In the genomic region with DNA sequence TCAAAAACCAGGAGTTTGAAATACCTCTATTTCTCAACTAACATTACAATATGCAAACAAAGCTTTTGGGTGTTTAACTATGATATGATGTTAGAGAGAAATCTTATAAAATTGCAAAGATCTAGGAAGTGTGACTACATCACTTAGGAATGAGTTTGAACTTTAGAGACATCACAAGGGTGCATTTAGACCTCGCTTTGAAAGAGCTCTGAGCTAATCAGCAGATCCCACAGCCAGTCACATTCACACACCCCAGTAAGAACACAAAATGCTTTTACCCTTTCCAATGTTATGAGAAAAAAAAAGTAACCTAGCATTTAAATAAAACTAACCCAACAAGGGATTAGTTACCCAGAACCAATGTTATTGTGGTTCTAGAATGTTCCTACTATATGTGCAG, we compare ENCODE assay signal across 20 cellular contexts. TPM values are rescaled to one million over a fixed set of nuclear protein-coding genes. Genes with fewer than 3 reads are reported as not detected.
"Had no signal": no experiment of that assay in that cellular context is flagged by ENCODE, and none has a peak within 500 bp of the region (broad histone marks: within the 10 kb centered on the region; RNA-seq: fewer than 3 reads in every experiment).

No MANE protein-coding gene starts in this region.

- H3K4me3 ChIP-seq: colonic mucosa, dorsolateral prefrontal cortex, gastrocnemius medialis, mucosa of descending colon, smooth muscle cell, stomach, suprapubic skin, tibial nerve, uterus had no signal

- DNase-seq: activated CD4-positive, alpha-beta memory T cell treated with anti-CD3 and anti-CD28 coated beads for 36 hours; activated CD4-positive, alpha-beta T cell treated with anti-CD3 and anti-CD28 coated beads for 48 hours; activated gamma-delta T cell treated with Interleukin-2 at 50 U/mL for 16 hours; anterior cingulate cortex; colonic mucosa; dorsolateral prefrontal cortex; effector memory CD8-positive, alpha-beta T cell; gastrocnemius medialis; hippocampal formation; left cardiac atrium; mucosa of descending colon; naive B cell; nucleus accumbens; stimulated activated CD4-positive, alpha-beta T cell treated with anti-CD3 and anti-CD28 coated beads, Interleukin-15, amount 100 ng/mL, for 24 hours; stomach; uterus had no signal

- FAIRE-seq: endothelial cell of umbilical vein had no signal

RNA-seq across cellular contexts. Expression of gene HYDIN, which starts 45.2 kb away (rescaled TPM):
- total RNA-seq: activated CD4-positive, alpha-beta memory T cell treated with anti-CD3 and anti-CD28 coated beads for 36 hours; endothelial cell of umbilical vein had no signal
- polyA plus RNA-seq: endothelial cell of umbilical vein had no signal
